Comparison of ENCODE assay signal across 16 cellular contexts in the genomic region with DNA sequence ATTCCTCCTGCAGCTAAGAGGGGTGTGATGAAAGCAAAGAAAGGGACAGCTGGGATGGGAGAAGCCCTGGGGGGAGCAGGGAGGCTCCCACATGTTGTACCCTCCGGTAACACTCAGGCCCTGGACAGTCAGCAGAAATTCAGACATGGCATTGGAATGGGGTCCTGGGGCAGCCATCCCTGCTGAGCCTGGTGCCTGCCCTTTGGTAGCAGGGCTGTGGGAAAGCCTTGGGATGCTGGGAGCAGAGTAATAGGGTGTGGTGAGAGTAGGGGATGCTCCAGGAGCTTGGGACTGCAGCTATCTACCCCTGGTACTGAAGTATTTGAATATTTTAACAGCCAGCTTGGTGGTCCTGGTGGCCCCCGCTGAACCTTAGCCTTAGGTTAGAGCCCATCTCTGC. TPM values are rescaled to one million over a fixed set of nuclear protein-coding genes. Genes with fewer than 3 reads are reported as not detected.
A peak's percentile ranks its signal among the peaks of the same experiment; 100 is the strongest.
DNase-seq lines count a peak whose midpoint lies in the region; ATAC-seq and TF ChIP-seq lines count a peak whose summit lies in the region.
"Had no signal": no experiment of that assay in that cellular context is flagged by ENCODE, and none has a peak within 500 bp of the region (broad histone marks: within the 10 kb centered on the region; RNA-seq: fewer than 3 reads in every experiment).

No MANE protein-coding gene starts in this region.

- TF ChIP-seq CTCF in VCaP (conservative IDR thresholded peaks at IDR 0.05) (no peak), hepatocyte (IDR thresholded peaks at IDR 0.05; ENCODE audit: poor library complexity) (no peak), nephron progenitor cell (IDR thresholded peaks at IDR 0.05) (no peak), tibial artery (IDR thresholded peaks at IDR 0.05) (no peak)

- H3K4me2 ChIP-seq in hepatocyte = no peak overlapping the region
- H3K4me2 ChIP-seq: BLaER1 treated with 17β-estradiol and CSF1 and Interleukin-3, amounts not matched to agents 10 nM and 100 nM; KMS-11 had no signal

- H3K9me2 ChIP-seq in hepatocyte (replicated peaks; ENCODE audit: insufficient read depth) = no peaks in the 10 kb centered on the region

- no peaks in the 10 kb centered on the region for H3K79me2 ChIP-seq in hepatocyte

- ATAC-seq in GM21390 (IDR thresholded peaks at IDR 0.05; ENCODE audit: unreplicated experiment) = no peak

- H2AFZ ChIP-seq in hepatocyte = no peak overlapping the region

- H3K4me3 ChIP-seq in hepatocyte (no peak overlapping the region), tibial artery (no peak overlapping the region)
- H3K4me3 ChIP-seq: BLaER1 treated with 17β-estradiol and CSF1 and Interleukin-3, amounts not matched to agents 10 nM and 100 nM had no signal

- H3K27me3 ChIP-seq in hepatocyte (no peaks in the 10 kb centered on the region), tibial artery (no peaks in the 10 kb centered on the region)
- H3K27me3 ChIP-seq: BLaER1 treated with 17β-estradiol and CSF1 and Interleukin-3, amounts not matched to agents 10 nM and 100 nM had no signal

- 96% methylated on average over 2 of the region's 2 CpGs for WGBS in hepatocyte (ENCODE audit: low lambda C conversion rate, missing lambda C conversion rate)

- H3K36me3 ChIP-seq in hepatocyte (replicated peaks; ENCODE audit: insufficient read depth, low read depth) (no peaks in the 10 kb centered on the region), tibial artery (no peaks in the 10 kb centered on the region)
- H3K36me3 ChIP-seq: BLaER1 treated with 17β-estradiol and CSF1 and Interleukin-3, amounts not matched to agents 10 nM and 100 nM had no signal

- peak overlapping the region; percentile 58 for H3K27ac Mint-ChIP-seq in nephron progenitor cell

- H3K27ac ChIP-seq in VCaP (peak overlapping the region; percentile 56), hepatocyte (peak overlapping the region; percentile 98), tibial artery (peak overlapping the region; percentile 73 to 81)
- H3K27ac ChIP-seq: BLaER1 treated with 17β-estradiol and CSF1 and Interleukin-3, amounts not matched to agents 10 nM and 100 nM; KMS-11 had no signal

- H3K9me3 ChIP-seq in hepatocyte (ENCODE audit: low read depth) (no peaks in the 10 kb centered on the region), tibial artery (no peaks in the 10 kb centered on the region)
- H3K9me3 ChIP-seq: BLaER1 treated with 17β-estradiol and CSF1 and Interleukin-3, amounts not matched to agents 10 nM and 100 nM had no signal

- H3K4me1 Mint-ChIP-seq in nephron progenitor cell = peaks cover 54% of the 10 kb centered on the region

- H3K27me3 Mint-ChIP-seq in nephron progenitor cell (ENCODE audit: low read depth, poor library complexity) = peaks cover 22% of the 10 kb centered on the region

- intact Hi-C loops in tibial artery (cut with DNase I; ENCODE audit: low total_unique reads) = loop anchor here (5.0 kb wide), 1 partner anchor 40 kb away; no protein-coding TSS in a partner anchor

- H3K36me3 Mint-ChIP-seq in nephron progenitor cell (ENCODE audit: low read depth) = no peaks in the 10 kb centered on the region

- H4K20me1 ChIP-seq in hepatocyte (ENCODE audit: insufficient read depth, poor library complexity, severe bottlenecking) = no peaks in the 10 kb centered on the region
- H4K20me1 ChIP-seq: BLaER1 treated with 17β-estradiol and CSF1 and Interleukin-3, amounts not matched to agents 10 nM and 100 nM had no signal

- H3K4me1 ChIP-seq in hepatocyte (ENCODE audit: insufficient read depth) (peaks cover 34% of the 10 kb centered on the region), tibial artery (peaks cover 0 to 44% (median 30%) of the 10 kb centered on the region in 4 donors)

- no peak overlapping the region for H3K4me3 Mint-ChIP-seq in nephron progenitor cell
- H3K4me3 Mint-ChIP-seq: H9 had no signal

- DNase-seq in hepatocyte (ENCODE audit: low spot score) = no peak
- no peak for DNase-seq in nephron progenitor cell
- no peak for DNase-seq in tibial artery
- no peak for DNase-seq in superior temporal gyrus (ENCODE audit: extremely low spot score)
- DNase-seq in activated T-cell treated with anti-CD3 and anti-CD28 coated beads for 4 hours = no peak
- DNase-seq: DMS79 treated with DMSO at 0.1 percent for 48 hours, H9, NCI-H1417 treated with DMSO at 0.1 percent for 48 hours, NCI-H187 treated with DMSO at 0.1 percent for 48 hours, NCI-H345, NCI-H524 treated with DMSO at 0.1 percent for 48 hours, SIG-M5 had no signal

- H3K9me3 Mint-ChIP-seq in nephron progenitor cell = no peaks in the 10 kb centered on the region
- H3K9me3 Mint-ChIP-seq: H9 had no signal

RNA-seq across cellular contexts. Expression of a gene that starts 56.8 kb away (rescaled TPM):
- 3.7 TPM in 2 replicates for total RNA-seq in hepatocyte
- 13.7 and 14.7 TPM in 2 replicates for polyA plus RNA-seq in hepatocyte
